Comparison of ENCODE assay signal across 1 cellular context in the genomic region with DNA sequence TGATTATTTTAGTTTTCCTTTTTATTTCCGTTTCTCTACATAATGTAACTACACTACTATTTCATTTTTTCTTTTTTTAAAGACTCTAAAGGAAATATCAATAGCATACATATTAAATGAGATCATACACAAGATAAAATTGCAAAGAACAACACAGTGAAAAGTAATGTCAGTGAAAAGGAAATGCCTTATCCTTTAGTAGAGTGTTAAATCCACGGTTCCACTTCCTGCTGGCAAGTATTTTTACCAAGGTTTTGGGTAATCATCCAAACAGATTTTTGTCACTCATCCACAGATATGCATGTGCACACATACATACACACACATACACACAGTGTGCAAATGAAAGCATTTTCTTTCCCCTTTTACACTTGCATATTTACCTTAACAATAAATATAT.
TF ChIP-seq lines count a peak whose summit lies in the region.

No MANE protein-coding gene starts in this region.

TF ChIP-seq in endothelial cell of umbilical vein, 7 proteins besides CTCF, POLR2A, EP300 and RAD21 (continued from another document):
- no peak for TF ChIP-seq EZH2 (IDR thresholded peaks at IDR 0.05; ENCODE audit: borderline replicate concordance, low read depth, low read length, severe bottlenecking)
- TF ChIP-seq MYC (IDR thresholded peaks at IDR 0.05; ENCODE audit: low read depth, low read length): no peak
- TF ChIP-seq JUN (IDR thresholded peaks at IDR 0.05; ENCODE audit: borderline replicate concordance, insufficient read depth, insufficient read length, low read depth): peak; percentile 75
